13 cellular contexts compared by ENCODE assay signal in the genomic region with DNA sequence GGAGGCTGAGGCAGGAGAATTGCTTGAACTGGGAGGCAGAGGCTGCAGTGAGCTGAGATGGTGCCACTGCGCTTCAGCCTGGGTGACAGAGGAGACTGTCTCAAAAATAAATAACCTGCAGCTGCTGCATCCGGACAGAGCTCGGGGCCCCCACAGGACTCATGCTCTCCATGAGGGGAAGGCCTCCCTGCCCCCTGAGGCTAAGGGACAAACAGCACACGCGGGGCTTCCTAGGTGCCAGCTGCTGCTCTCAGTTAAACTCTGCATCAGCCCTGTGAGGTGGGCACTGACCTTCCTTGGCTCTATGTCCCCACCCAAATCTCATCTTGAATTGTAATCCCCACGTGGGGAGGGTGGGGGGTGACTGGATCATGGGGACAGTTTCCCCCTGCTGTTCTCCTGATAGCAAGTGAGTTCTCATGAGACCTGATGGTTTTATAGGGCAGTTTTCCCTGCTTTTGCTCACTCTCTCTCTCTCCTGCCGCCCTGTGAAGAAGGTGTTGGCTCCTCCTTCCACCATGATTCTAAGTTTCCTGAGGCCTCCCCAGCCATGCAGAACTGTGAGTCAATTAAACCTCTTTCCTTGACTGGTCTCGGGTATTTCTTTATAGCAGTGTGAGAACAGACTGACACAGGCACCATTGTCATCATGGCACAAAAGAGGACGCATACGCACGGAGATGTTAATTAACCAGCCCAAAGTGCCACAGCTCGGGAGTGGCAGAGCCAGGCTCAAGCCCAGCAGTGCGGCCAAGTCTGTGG. TPM values are rescaled to one million over a fixed set of nuclear protein-coding genes. Genes with fewer than 3 reads are reported as not detected.
DNase-seq lines count a peak whose midpoint lies in the region; ATAC-seq, FAIRE-seq and TF ChIP-seq lines count a peak whose summit lies in the region.
"Had no signal": no experiment of that assay in that cellular context is flagged by ENCODE, and none has a peak within 500 bp of the region (broad histone marks: within the 10 kb centered on the region; RNA-seq: fewer than 3 reads in every experiment).

No MANE protein-coding gene starts in this region.

- FAIRE-seq in GM12891 (lab: Jason Lieb, UNC), result no peak

- peaks cover 0 to 10% (median 2%) of the 10 kb centered on the region in 7 donors for H3K9me3 Mint-ChIP-seq in naive B cell
- H3K9me3 Mint-ChIP-seq: CD8-positive, alpha-beta T cell; HFFc6 had no signal

- peak; percentile 16 for DNase-seq in left ventricle myocardium superior
- DNase-seq in right atrium auricular region (ENCODE audit: low spot score), result no peak
- DNase-seq in naive B cell, result no peak
- DNase-seq in T-helper 9 cell, result no peak
- no peak for DNase-seq in GM12891 (ENCODE audit: insufficient read length, low spot score)
- no peak for DNase-seq in gastrocnemius medialis
- DNase-seq: CD8-positive, alpha-beta T cell; DND-41; GDM1; HFFc6; NCI-H1930; PC-9 had no signal

- no peaks in the 10 kb centered on the region for H3K27me3 Mint-ChIP-seq in naive B cell

- peak overlapping the region in 6 of 8 donors; percentile 30 to 71 (median 59) for H3K4me3 Mint-ChIP-seq in naive B cell
- H3K4me3 Mint-ChIP-seq: CD8-positive, alpha-beta T cell; HFFc6 had no signal

- H3K27me3 ChIP-seq in right atrium auricular region (no peaks in the 10 kb centered on the region), gastrocnemius medialis (no peaks in the 10 kb centered on the region)

- TF ChIP-seq CTCF in right atrium auricular region (IDR thresholded peaks at IDR 0.05), result no peak
- no peak for TF ChIP-seq CTCF in VCaP (conservative IDR thresholded peaks at IDR 0.05)
- no peak for TF ChIP-seq CTCF in gastrocnemius medialis (IDR thresholded peaks at IDR 0.05 in 4 of 5, conservative IDR thresholded peaks at IDR 0.05 in 1 of 5)

- peaks cover 14 to 22% (median 20%) of the 10 kb centered on the region in 3 donors for H3K4me1 Mint-ChIP-seq in naive B cell

- H3K4me1 ChIP-seq in right atrium auricular region (peaks cover 0 to 20% of the 10 kb centered on the region in 2 donors), gastrocnemius medialis (no peaks in the 10 kb centered on the region)

- H3K36me3 Mint-ChIP-seq in naive B cell, result peaks cover 0 to 10% of the 10 kb centered on the region in 2 donors
- H3K36me3 Mint-ChIP-seq: CD8-positive, alpha-beta T cell had no signal

- no peaks in the 10 kb centered on the region for H3K36me3 ChIP-seq in right atrium auricular region
- no peaks in the 10 kb centered on the region for H3K36me3 ChIP-seq in gastrocnemius medialis

- intact Hi-C loops in left ventricle myocardium superior (cut with micrococcal nuclease), result no loop called here
- intact Hi-C loops in gastrocnemius medialis (cut with DNase I; ENCODE audit: low total_unique reads), result no loop called here

- H3K27ac ChIP-seq in right atrium auricular region (peak overlapping the region in 1 of 2 donors; percentile 60), VCaP (peak overlapping the region; percentile 98; the same call in 1 of the 2 replicates), gastrocnemius medialis (no peak overlapping the region)
- H3K27ac ChIP-seq: PC-9 had no signal

- in situ Hi-C loops in gastrocnemius medialis (cut with MboI; ENCODE audit: low sequenced_read_pairs in 4 of 4), result no loop called here

- H3K27ac Mint-ChIP-seq in naive B cell, result peak overlapping the region in 2 of 6 donors; percentile 19 to 93
- H3K27ac Mint-ChIP-seq: CD8-positive, alpha-beta T cell; HFFc6 had no signal

- H3K4me3 ChIP-seq in right atrium auricular region (no peak overlapping the region), gastrocnemius medialis (no peak overlapping the region)
- H3K4me3 ChIP-seq: PC-9 had no signal

- H3K9me3 ChIP-seq in right atrium auricular region (peaks cover 0 to 4% of the 10 kb centered on the region in 2 donors), gastrocnemius medialis (no peaks in the 10 kb centered on the region)

- ATAC-seq in left ventricle myocardium superior (no peak), naive B cell (ENCODE audit: low read depth in 2 of 2) (no peak), gastrocnemius medialis (no peak)
- ATAC-seq: CD8-positive, alpha-beta T cell had no signal

- TF ChIP-seq POLR2A in GM12891 (IDR thresholded peaks at IDR 0.05; ENCODE audit: low read depth, low read length) (no peak), gastrocnemius medialis (IDR thresholded peaks at IDR 0.05) (no peak)

TF ChIP-seq in GM12891, 5 proteins besides CTCF, POLR2A, EP300 and RAD21:
- TF ChIP-seq TAF1 (IDR thresholded peaks at IDR 0.05; ENCODE audit: low read depth, low read length), result no peak
- no peak for TF ChIP-seq POU2F2 (IDR thresholded peaks at IDR 0.05; ENCODE audit: low read depth, low read length)
- TF ChIP-seq PAX5 (IDR thresholded peaks at IDR 0.05; ENCODE audit: insufficient read depth, low read length, severe bottlenecking), result no peak
- no peak for TF ChIP-seq SPI1 (IDR thresholded peaks at IDR 0.05; ENCODE audit: low read depth, low read length)
- no peak for TF ChIP-seq POLR2AphosphoS5 (IDR thresholded peaks at IDR 0.05; ENCODE audit: low read depth, low read length)

RNA-seq across cellular contexts. Expression of gene TAF1B, which starts 49.9 kb away (rescaled TPM):
- total RNA-seq in left ventricle myocardium superior, result 3.6 TPM
- 1 to 10 TPM; 4.0 to 6.1 TPM for total RNA-seq in right atrium auricular region
- polyA plus RNA-seq in naive B cell (ENCODE audit: low read depth in 6 of 6), result 10 to 100 TPM in 1 of 6 donors, 1 to 10 TPM in 5; 3.4 to 16.5 (median 7.7) TPM
- polyA plus RNA-seq in GM12891 (2012; ENCODE audit: low read depth, missing spikeins), result 4.0 TPM
- total RNA-seq in gastrocnemius medialis, result 1 to 10 TPM; 5.0 to 8.4 (median 7.3) TPM
